ENCODE assay signal across 35 cellular contexts in the genomic region with DNA sequence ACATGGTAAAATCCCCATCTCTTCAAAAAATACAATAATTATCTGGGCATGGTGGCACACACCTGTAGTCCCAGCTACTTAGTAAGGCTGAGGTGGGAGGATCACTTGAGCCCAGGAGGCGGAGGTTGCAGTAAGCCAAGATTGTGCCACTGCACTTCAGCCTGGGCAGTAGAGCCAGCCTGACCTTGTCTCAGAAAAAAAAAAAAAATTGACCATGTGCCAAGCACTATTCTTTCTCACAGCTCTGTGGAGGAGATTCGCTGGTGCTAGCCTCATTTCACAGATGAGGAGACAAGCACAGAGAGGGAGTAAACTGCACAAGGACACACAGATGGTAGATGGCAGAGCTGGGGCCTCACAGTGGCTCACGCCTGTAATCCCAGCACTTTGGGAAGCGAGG.
"Had no signal": no experiment of that assay in that cellular context is flagged by ENCODE, and none has a peak within 500 bp of the region (broad histone marks: within the 10 kb centered on the region; RNA-seq: fewer than 3 reads in every experiment).

No MANE protein-coding gene starts in this region.

- DNase-seq: activated CD4-positive, alpha-beta memory T cell treated with anti-CD3 and anti-CD28 coated beads, Interleukin-2, amount 10 ng/mL, durations not matched to agents 7 days and 5 days; activated CD4-positive, alpha-beta T cell treated with anti-CD3 and anti-CD28 coated beads for 1 hour; activated CD4-positive, alpha-beta T cell treated with anti-CD3 and anti-CD28 coated beads for 48 hours; activated CD4-positive, CD25-positive, alpha-beta regulatory T cell; activated CD8-positive, alpha-beta memory T cell treated with anti-CD3 and anti-CD28 coated beads for 24 hours; activated CD8-positive, alpha-beta memory T cell treated with anti-CD3 and anti-CD28 coated beads, Interleukin-2, amount 10 ng/mL, durations not matched to agents 7 days and 5 days; activated CD8-positive, alpha-beta memory T cell treated with anti-CD3 and anti-CD28 coated beads, Interleukin-2, amount 50 U/mL, for 48 hours; activated effector memory CD4-positive, alpha-beta T cell treated with Interleukin-2 at 50 U/mL for 16 hours; activated naive CD4-positive, alpha-beta T cell treated with anti-CD3 and anti-CD28 coated beads, Interleukin-2, amount 10 ng/mL, durations not matched to agents 7 days and 5 days; activated naive CD8-positive, alpha-beta T cell treated with anti-CD3 and anti-CD28 coated beads, Interleukin-2, amount 50 U/mL, for 24 hours; activated T-cell treated with anti-CD3 and anti-CD28 coated beads, Interleukin-2, amount 50 U/mL, for 48 hours; amniotic stem cell; caudate nucleus; cerebellar nuclear complex; Kasumi-1; KG1; MG63; NCI-H1048; NCI-H1105 treated with DMSO at 0.1 percent for 48 hours; NCI-H146; NCI-H187; NCI-H2029 treated with DMSO at 0.1 percent for 48 hours; NCI-H2107; NCI-H2171; NCI-H510A; NCI-H526; NCI-H748 treated with DMSO at 0.1 percent for 48 hours; NK-92 treated with Interleukin-12 subunit alpha and Interleukin-12 subunit beta, amount 100 ng/mL, for 24 hours; PC-3; Peyer's patch; SHP77 treated with DMSO at 0.1 percent for 48 hours; T1000; WERI-Rb-1 had no signal

- H3K4me3 ChIP-seq: ascending aorta, breast epithelium, MG63, Peyer's patch had no signal

- H3K4me1 ChIP-seq: ascending aorta, breast epithelium, Peyer's patch had no signal

- ATAC-seq: activated CD8-positive, alpha-beta memory T cell treated with anti-CD3 and anti-CD28 coated beads, Interleukin-2, amount 10 ng/mL, durations not matched to agents 7 days and 5 days; activated naive CD8-positive, alpha-beta T cell treated with anti-CD3 and anti-CD28 coated beads, Interleukin-2, amount 50 U/mL, for 24 hours; PC-3 had no signal

- H3K27ac ChIP-seq: ascending aorta, breast epithelium, Peyer's patch, WERI-Rb-1 had no signal

- H3K27me3 ChIP-seq: ascending aorta, breast epithelium, MG63, Peyer's patch had no signal

- H3K36me3 ChIP-seq: ascending aorta, breast epithelium, MG63, Peyer's patch, WERI-Rb-1 had no signal

- H3K9me3 ChIP-seq: ascending aorta, breast epithelium, MG63, Peyer's patch had no signal
